19 cellular contexts compared by ENCODE assay signal in genomic region chr6:167452338-167453081, GRCh38.
"Had no signal": no experiment of that assay in that cellular context is flagged by ENCODE, and none has a peak within 500 bp of the region (broad histone marks: within the 10 kb centered on the region; RNA-seq: fewer than 3 reads in every experiment).

No MANE protein-coding gene starts in this region.

- H3K4me1 ChIP-seq: gastrocnemius medialis, heart right ventricle, testis, tibial nerve, upper lobe of right lung, vagina had no signal

- H3K4me2 ChIP-seq: smooth muscle cell had no signal

- ATAC-seq: esophagus mucosa, gastrocnemius medialis, heart right ventricle, mucosa of descending colon had no signal

- H3K9me3 ChIP-seq: gastrocnemius medialis, heart right ventricle, mucosa of descending colon, neutrophil, testis, tibial nerve, upper lobe of right lung, vagina had no signal

- DNase-seq: effector memory CD4-positive, alpha-beta T cell; gastrocnemius medialis; heart right ventricle; hypothalamus; kidney glomerular epithelial cell; mammary epithelial cell; mucosa of descending colon; naive thymus-derived CD8-positive, alpha-beta T cell; posterior cingulate gyrus; stimulated activated CD4-positive, alpha-beta T cell treated with anti-CD3 and anti-CD28 coated beads, Interleukin-2, amount 100 ng/mL, for 48 hours; testis; upper lobe of right lung had no signal

- H3K27me3 ChIP-seq: neutrophil, testis, tibial nerve, vagina had no signal

- H3K36me3 ChIP-seq: gastrocnemius medialis, heart right ventricle, neutrophil, tibial nerve, upper lobe of right lung, vagina had no signal

- FAIRE-seq: endometrium, islet of Langerhans had no signal

- H3K4me3 ChIP-seq: gastrocnemius medialis, heart right ventricle, mucosa of descending colon, smooth muscle cell, testis, tibial nerve, upper lobe of right lung, vagina had no signal

- H3K27ac ChIP-seq: gastrocnemius medialis, heart right ventricle, neutrophil, testis, tibial nerve, upper lobe of right lung, vagina had no signal
